8 cellular contexts compared by ENCODE assay signal in the genomic region with DNA sequence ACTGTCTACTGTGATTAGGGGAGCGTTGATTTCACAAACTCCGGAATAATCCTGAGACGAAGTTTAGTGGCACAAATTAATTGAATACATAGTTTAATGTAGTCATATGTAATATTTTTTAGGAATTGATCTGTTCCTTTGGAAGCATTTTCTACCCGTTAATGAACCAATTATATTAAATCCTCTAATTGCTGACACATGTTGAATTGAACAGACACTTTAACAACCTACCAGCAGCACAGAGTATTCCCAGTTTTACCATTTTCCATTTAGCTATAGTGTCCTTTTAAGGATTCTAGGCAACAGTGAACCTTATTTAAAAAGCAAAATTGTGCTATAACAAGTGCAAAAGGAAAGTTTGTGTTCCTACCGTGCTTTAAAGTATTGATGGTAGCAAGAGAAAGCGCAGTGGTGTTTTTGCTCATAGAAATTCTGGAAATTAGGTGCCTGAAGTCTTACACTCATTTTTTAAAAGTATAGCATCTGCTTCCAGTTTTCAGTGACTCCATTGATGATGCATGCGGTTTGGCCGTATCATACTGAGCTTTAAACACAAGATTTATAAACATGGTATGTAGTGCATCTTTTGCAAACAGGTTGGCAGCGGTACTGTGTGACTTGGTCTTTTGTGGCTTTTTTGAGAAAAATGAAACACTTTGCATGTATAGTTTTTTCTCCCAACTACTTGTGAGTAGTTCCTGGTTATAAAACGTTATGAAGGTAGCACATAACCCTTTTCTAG. TPM values are rescaled to one million over a fixed set of nuclear protein-coding genes. Genes with fewer than 3 reads are reported as not detected.
DNase-seq lines count a peak whose midpoint lies in the region; ATAC-seq and TF ChIP-seq lines count a peak whose summit lies in the region.

No MANE protein-coding gene starts in this region.

- DNase-seq in GM03348 (ENCODE audit: low spot score) (peak; percentile 23), SJCRH30 (no peak), esophagus muscularis mucosa (ENCODE audit: extremely low spot score) (no peak), psoas muscle (no peak), C1 segment of cervical spinal cord (lab: John Stamatoyannopoulos, UW) (no peak), NCI-H2107 (lab: John Stamatoyannopoulos, UW) (no peak), NCI-H526 (lab: John Stamatoyannopoulos, UW) (no peak)

- H3K4me1 ChIP-seq in SJCRH30, result no peaks in the 10 kb centered on the region
- peaks cover 38 to 68% (median 49%) of the 10 kb centered on the region in 4 donors for H3K4me1 ChIP-seq in esophagus muscularis mucosa
- peaks cover 37% of the 10 kb centered on the region for H3K4me1 ChIP-seq in psoas muscle

- no peak for TF ChIP-seq POLR2A in esophagus muscularis mucosa (IDR thresholded peaks at IDR 0.05; ENCODE audit: low read depth)

- H3K36me3 ChIP-seq in SJCRH30 (peaks cover 14% of the 10 kb centered on the region; the same call in 1 of the 2 replicates), esophagus muscularis mucosa (peaks cover 0 to 30% (median 3%) of the 10 kb centered on the region in 4 donors), psoas muscle (ENCODE audit: insufficient read depth in 1 of 2, low read depth in 1 of 2) (peaks cover 0 to 36% of the 10 kb centered on the region in 2 donors)

- 23% methylated on average over 10 of the region's 10 CpGs for WGBS in esophagus muscularis mucosa
- 11 to 31% (median 12%) methylated on average over 10 of the region's 10 CpGs for WGBS in psoas muscle, 3 donors

- ATAC-seq in psoas muscle, result no peak
- no peak for ATAC-seq in GM18519 (IDR thresholded peaks at IDR 0.05; ENCODE audit: low FRiP score, unreplicated experiment)

- H3K27ac ChIP-seq in SJCRH30 (no peak overlapping the region), esophagus muscularis mucosa (replicated peaks in 1 of 4) (peak overlapping the region; percentile 99 to 100 (median 100)), psoas muscle (peak overlapping the region; percentile 100)

- H3K4me3 ChIP-seq in SJCRH30, result peak overlapping the region; percentile 95
- H3K4me3 ChIP-seq in esophagus muscularis mucosa, result peak overlapping the region; percentile 78 to 90 (median 84)
- H3K4me3 ChIP-seq in psoas muscle, result peak overlapping the region; percentile 99

- intact Hi-C loops in esophagus muscularis mucosa (cut with DNase I) (loop anchor here (10.0 kb wide), 2 partner anchors 109 to 251 kb away; a partner anchor contains a TSS), psoas muscle (cut with DNase I) (loop anchor here (5.0 to 10.0 kb wide), 2 partner anchors 107 to 109 kb away; a partner anchor contains a TSS)

- TF ChIP-seq CTCF in esophagus muscularis mucosa (IDR thresholded peaks at IDR 0.05), result no peak
- no peak for TF ChIP-seq CTCF in psoas muscle (IDR thresholded peaks at IDR 0.05)

- H3K9me3 ChIP-seq in SJCRH30 (replicated peaks), result no peaks in the 10 kb centered on the region
- no peaks in the 10 kb centered on the region for H3K9me3 ChIP-seq in esophagus muscularis mucosa
- H3K9me3 ChIP-seq in psoas muscle, result no peaks in the 10 kb centered on the region

- H3K27me3 ChIP-seq in SJCRH30 (no peaks in the 10 kb centered on the region), esophagus muscularis mucosa (no peaks in the 10 kb centered on the region), psoas muscle (ENCODE audit: insufficient read depth in 3 of 3, low read length in 2 of 3) (no peaks in the 10 kb centered on the region)

- TF ChIP-seq EP300 in esophagus muscularis mucosa (IDR thresholded peaks at IDR 0.05), result no peak

RNA-seq across cellular contexts. Expression of a gene that starts 1.8 kb away (rescaled TPM):
- 201 and 220 TPM in 2 replicates for total RNA-seq in SJCRH30 (2014; rRNA removed; shearing (Covaris generic))
- total RNA-seq in esophagus muscularis mucosa (100 to 1,000 TPM; 169 to 282 (median 253) TPM), psoas muscle (100 to 1,000 TPM; 153 to 408 (median 295) TPM)
- 100 to 1,000 TPM in 2 of 3 donors, 10 to 100 TPM in 1; 83.1 to 256 (median 102) TPM for polyA plus RNA-seq in psoas muscle
